In the genomic region with DNA sequence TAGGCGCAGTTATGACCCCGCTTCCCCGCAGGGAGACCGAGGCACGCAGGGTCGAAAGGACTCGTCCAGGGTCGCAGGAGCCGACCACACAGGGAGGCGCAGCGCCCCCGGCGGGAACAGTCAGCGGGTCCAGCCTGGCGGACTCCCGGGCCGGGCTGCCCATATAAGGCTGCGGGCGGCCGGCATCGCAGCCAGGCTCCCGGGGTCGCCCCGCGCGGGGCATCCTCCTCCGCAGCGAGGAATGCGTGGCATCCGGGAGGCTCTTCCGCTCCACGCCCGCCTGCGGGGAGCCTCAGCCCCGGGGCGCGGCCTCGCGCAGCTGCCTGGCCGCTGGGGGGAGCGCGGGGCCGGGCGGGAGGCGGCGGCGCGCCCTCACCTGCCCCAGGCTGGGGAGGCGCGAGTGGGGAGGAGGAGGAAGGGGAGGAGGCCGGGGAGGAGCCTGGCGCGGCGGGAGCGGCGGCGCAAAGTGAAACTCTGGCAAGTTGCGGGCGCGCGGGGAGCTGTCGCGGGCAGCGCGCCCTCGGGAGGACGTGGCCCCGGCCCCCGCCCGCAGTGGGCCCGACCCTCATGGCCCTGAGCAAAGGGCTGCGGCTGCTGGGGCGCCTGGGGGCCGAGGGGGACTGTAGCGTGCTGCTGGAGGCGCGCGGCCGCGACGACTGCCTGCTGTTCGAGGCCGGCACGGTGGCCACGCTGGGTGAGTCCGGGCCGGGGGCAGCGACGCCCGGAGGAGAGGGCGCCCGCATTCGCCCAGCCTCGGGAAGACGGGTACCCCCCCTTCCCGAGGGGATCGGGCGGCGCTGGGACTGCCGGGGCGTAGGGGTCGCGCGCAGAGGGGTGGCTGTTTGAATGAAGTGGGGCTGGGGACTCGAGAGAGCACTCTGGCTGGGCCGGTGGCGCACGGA, we compare ENCODE assay signal across 7 cellular contexts.
DNase-seq lines count a peak whose midpoint lies in the region; ATAC-seq lines count a peak whose summit lies in the region.

Gene SYNJ2 (plus strand): TSS at position 469 of the 902 bp plus-strand sequence. CDS start 99 bp downstream, at position 568.

- peak; percentile 90 for ATAC-seq in GM18498 (IDR thresholded peaks at IDR 0.05; ENCODE audit: unreplicated experiment)
- peak; percentile 62 for ATAC-seq in HG02840 (IDR thresholded peaks at IDR 0.05; ENCODE audit: low FRiP score, unreplicated experiment)
- peak; percentile 84 for ATAC-seq in central memory CD8-positive, alpha-beta T cell (replicated peaks; ENCODE audit: extremely low read depth, poor library complexity, severe bottlenecking)

- DNase-seq in NCI-H2029 treated with DMSO at 0.1 percent for 48 hours (lab: John Stamatoyannopoulos, UW) (peak; percentile 21), kidney tubule cell (ENCODE audit: low spot score) (peak; percentile 88)
- peak; percentile 58 for DNase-seq in activated CD4-positive, CD25-positive, alpha-beta regulatory T cell treated with anti-CD3 and anti-CD28 coated beads, Interleukin-2, amount 50 U/mL, for 16 hours (ENCODE audit: low read depth, low spot score)
- peak; percentile 57 to 69 for DNase-seq in central memory CD8-positive, alpha-beta T cell (ENCODE audit: low spot score in 2 of 2)
- DNase-seq in stimulated activated CD4-positive, alpha-beta T cell treated with anti-CD3 and anti-CD28 coated beads, Interleukin-1b, Interleukin-23, amount 100 ng/mL, for 4 hours (ENCODE audit: low read depth in 2 of 2) = peak; percentile 75 to 81

- H3K9me3 Mint-ChIP-seq in central memory CD8-positive, alpha-beta T cell = no peaks in the 10 kb centered on the region

- peak within 1 kb of the TSS; percentile 75 for H3K4me3 Mint-ChIP-seq in central memory CD8-positive, alpha-beta T cell

- H3K27me3 Mint-ChIP-seq in central memory CD8-positive, alpha-beta T cell = no peaks in the 10 kb centered on the region

- H3K27ac Mint-ChIP-seq in central memory CD8-positive, alpha-beta T cell (ENCODE audit: low read depth) = peak within 1 kb of the TSS; percentile 53

- peaks cover 2% of the 10 kb centered on the region for H3K36me3 Mint-ChIP-seq in central memory CD8-positive, alpha-beta T cell (ENCODE audit: insufficient read depth)

- H3K4me1 Mint-ChIP-seq in central memory CD8-positive, alpha-beta T cell = peaks cover 14% of the 10 kb centered on the region

Comparison
In these comparisons a context has a peak if more than half of its experiments do, and no peak if none do; other contexts are left out.
1. Peak in every context shown above with its lines: DNase-seq and ATAC-seq.
2. DNase-seq: peak in every context shown above with its lines; median percentile 88 in kidney tubule cell; 78 in stimulated activated CD4-positive, alpha-beta T cell treated with anti-CD3 and anti-CD28 coated beads, Interleukin-1b, Interleukin-23, amount 100 ng/mL, for 4 hours; 63 in central memory CD8-positive, alpha-beta T cell; 58 in activated CD4-positive, CD25-positive, alpha-beta regulatory T cell treated with anti-CD3 and anti-CD28 coated beads, Interleukin-2, amount 50 U/mL, for 16 hours; 21 in NCI-H2029 treated with DMSO at 0.1 percent for 48 hours.